In genomic region chr1:172002725-172003345, GRCh38 we compare ENCODE assay signal across 8 cellular contexts.
DNase-seq lines count a peak whose midpoint lies in the region; ATAC-seq and TF ChIP-seq lines count a peak whose summit lies in the region.

No MANE protein-coding gene starts in this region.

- H3K9ac ChIP-seq in H9 (ENCODE audit: extremely low read depth, insufficient read length, low read length), result no peak overlapping the region

- TF ChIP-seq CTCF in H9 (conservative IDR thresholded peaks at IDR 0.05) (peak; percentile 78), Peyer's patch (IDR thresholded peaks at IDR 0.05) (peak; percentile 40 to 65 (median 59)), dorsolateral prefrontal cortex (IDR thresholded peaks at IDR 0.05 in 54 of 56, conservative IDR thresholded peaks at IDR 0.05 in 2 of 56; ENCODE audit: low read depth in 1 of 56, partially characterized antibody in 56 of 56) (peak; percentile 42 to 90 (median 73))

- ATAC-seq in activated CD4-positive, CD25-positive, alpha-beta regulatory T cell treated with anti-CD3 and anti-CD28 coated beads, Interleukin-2, amount 50 U/mL, for 24 hours, result no peak
- ATAC-seq in naive B cell (ENCODE audit: low read depth in 2 of 2) (peak in 1 of 2 donors; percentile 49), GM19035 (IDR thresholded peaks at IDR 0.05; ENCODE audit: unreplicated experiment) (no peak), HG02610 (IDR thresholded peaks at IDR 0.05; ENCODE audit: unreplicated experiment) (no peak)

- no peaks in the 10 kb centered on the region for H3K27me3 Mint-ChIP-seq in H9 (ENCODE audit: low read depth)
- H3K27me3 Mint-ChIP-seq in naive B cell, result no peaks in the 10 kb centered on the region

- H3K79me2 ChIP-seq in H9 (ENCODE audit: insufficient read depth, low read length), result no peaks in the 10 kb centered on the region

- H4K91ac ChIP-seq in H9 (ENCODE audit: insufficient read length, low read depth, low read length), result no peak overlapping the region

- no peaks in the 10 kb centered on the region for H3K9me3 ChIP-seq in H9 (ENCODE audit: control insufficient read depth, low read depth, low read length)
- no peaks in the 10 kb centered on the region for H3K9me3 ChIP-seq in Peyer's patch

- H3K4me3 Mint-ChIP-seq in H9 (no peak overlapping the region), naive B cell (no peak overlapping the region)

- H4K20me1 ChIP-seq in H9 (ENCODE audit: control insufficient read depth, insufficient read depth, insufficient read length), result no peaks in the 10 kb centered on the region

- no peak overlapping the region for H2BK15ac ChIP-seq in H9 (ENCODE audit: low read depth, low read length)

- intact Hi-C loops in dorsolateral prefrontal cortex (cut with DNase I), result loop anchor here (5.0 kb wide), 2 partner anchors 399 to 429 kb away; no protein-coding TSS in a partner anchor

- H3K79me1 ChIP-seq in H9 (ENCODE audit: insufficient read depth, low read depth, low read length, poor library complexity, severe bottlenecking), result no peaks in the 10 kb centered on the region

- H4K8ac ChIP-seq in H9 (replicated peaks; ENCODE audit: insufficient read length, low read depth, low read length), result no peak overlapping the region

- H3K4me1 Mint-ChIP-seq in H9 (no peaks in the 10 kb centered on the region), naive B cell (no peaks in the 10 kb centered on the region)

- H2BK120ac ChIP-seq in H9 (ENCODE audit: low read depth, low read length, poor library complexity, severe bottlenecking), result no peak overlapping the region

- no peak overlapping the region for H2AK5ac ChIP-seq in H9 (ENCODE audit: insufficient read length, low read length)

- no peak overlapping the region for H3K18ac ChIP-seq in H9 (ENCODE audit: insufficient read length, low read depth, low read length)

- no peak overlapping the region for H4K5ac ChIP-seq in H9 (ENCODE audit: insufficient read length, low read depth, low read length)

- H3K27ac Mint-ChIP-seq in H9 (no peak overlapping the region), naive B cell (no peak overlapping the region)

- no peak overlapping the region for H2BK20ac ChIP-seq in H9 (ENCODE audit: low read depth, low read length, poor library complexity, severe bottlenecking)

- peak; percentile 11 for DNase-seq in activated CD4-positive, CD25-positive, alpha-beta regulatory T cell treated with anti-CD3 and anti-CD28 coated beads, Interleukin-2, amount 50 U/mL, for 16 hours (ENCODE audit: low read depth, low spot score)
- no peak for DNase-seq in H9
- DNase-seq in Peyer's patch, result peak in 1 of 3 donors; percentile 51
- DNase-seq in dorsolateral prefrontal cortex, result peak in 1 of 10 donors; percentile 28
- peak; percentile 31 for DNase-seq in naive B cell

- no peak for TF ChIP-seq POLR2A in Peyer's patch (IDR thresholded peaks at IDR 0.05)

- H3K4ac ChIP-seq in H9 (ENCODE audit: low read depth, low read length), result no peak overlapping the region

- H3T11ph ChIP-seq in H9 (ENCODE audit: low read length), result no peak overlapping the region

- H3K4me3 ChIP-seq in Peyer's patch (no peak overlapping the region), dorsolateral prefrontal cortex (no peak overlapping the region)

- H3K4me1 ChIP-seq in H9 (ENCODE audit: insufficient read depth, low read length) (no peaks in the 10 kb centered on the region), Peyer's patch (no peaks in the 10 kb centered on the region)

- no peak overlapping the region for H3K14ac ChIP-seq in H9 (ENCODE audit: insufficient read depth, low read length)

- no peak overlapping the region for H3K4me2 ChIP-seq in H9 (ENCODE audit: insufficient read depth, insufficient read length, low read length)

- no peaks in the 10 kb centered on the region for H3K9me3 Mint-ChIP-seq in H9
- no peaks in the 10 kb centered on the region for H3K9me3 Mint-ChIP-seq in naive B cell

- H2BK5ac ChIP-seq in H9 (ENCODE audit: insufficient read length, low read length), result no peak overlapping the region

- no peak overlapping the region for H2AFZ ChIP-seq in H9 (ENCODE audit: low read length)

- H3K27ac ChIP-seq in H9 (ENCODE audit: insufficient read length, low read depth, low read length) (no peak overlapping the region), Peyer's patch (no peak overlapping the region), dorsolateral prefrontal cortex (peak overlapping the region in 25 of 59 donors; percentile 5 to 68 (median 28))

- H3K23me2 ChIP-seq in H9 (ENCODE audit: insufficient read length, low read depth, low read length, poor library complexity, severe bottlenecking), result no peaks in the 10 kb centered on the region

- H3K36me3 Mint-ChIP-seq in H9 (ENCODE audit: insufficient read depth in 1 of 3, low read depth in 3 of 3) (no peaks in the 10 kb centered on the region), naive B cell (no peaks in the 10 kb centered on the region)

- no peaks in the 10 kb centered on the region for H3K36me3 ChIP-seq in Peyer's patch

- H2BK12ac ChIP-seq in H9 (ENCODE audit: insufficient read length, low read depth, low read length), result no peak overlapping the region

- H3K56ac ChIP-seq in H9 (ENCODE audit: insufficient read length, low read depth, low read length), result no peak overlapping the region

- no peak overlapping the region for H3K23ac ChIP-seq in H9 (ENCODE audit: insufficient read length, low read depth, low read length)

- H3K27me3 ChIP-seq in H9 (ENCODE audit: insufficient read depth, low read length) (no peaks in the 10 kb centered on the region), Peyer's patch (peaks cover 0 to 3% of the 10 kb centered on the region in 2 donors), dorsolateral prefrontal cortex (no peaks in the 10 kb centered on the region)

- no CpG with 5 or more reads among the region's 3 CpGs for WGBS in H9 (ENCODE audit: extremely low coverage, insufficient read length, low lambda C conversion rate)
